In genomic region chr1:232982238-232982944, GRCh38 we compare ENCODE assay signal across 15 cellular contexts. TPM values are rescaled to one million over a fixed set of nuclear protein-coding genes. Genes with fewer than 3 reads are reported as not detected.
DNase-seq lines count a peak whose midpoint lies in the region; ATAC-seq, FAIRE-seq and TF ChIP-seq lines count a peak whose summit lies in the region.
"Had no signal": no experiment of that assay in that cellular context is flagged by ENCODE, and none has a peak within 500 bp of the region (broad histone marks: within the 10 kb centered on the region; RNA-seq: fewer than 3 reads in every experiment).

No MANE protein-coding gene starts in this region.

- TF ChIP-seq CTCF in AG09309 (IDR thresholded peaks at IDR 0.05; ENCODE audit: control insufficient read depth, insufficient read depth, low read depth, low read length, missing control alignments) (no peak), astrocyte (IDR thresholded peaks at IDR 0.05; ENCODE audit: insufficient read depth, low read depth, low read length) (no peak)

- peaks cover 6% of the 10 kb centered on the region for H3K36me3 ChIP-seq in astrocyte (ENCODE audit: insufficient read depth, low read length)
- H3K36me3 ChIP-seq: colonic mucosa had no signal

- H3K9me3 Mint-ChIP-seq in astrocyte (ENCODE audit: unreplicated experiment): no peaks in the 10 kb centered on the region
- H3K9me3 Mint-ChIP-seq: naive thymus-derived CD8-positive, alpha-beta T cell had no signal

- no peaks in the 10 kb centered on the region for H3K27me3 ChIP-seq in astrocyte (ENCODE audit: insufficient read depth, low read length)
- H3K27me3 ChIP-seq: colonic mucosa had no signal

- H3K9me3 ChIP-seq in astrocyte (ENCODE audit: insufficient read depth, low read depth, low read length): no peaks in the 10 kb centered on the region
- H3K9me3 ChIP-seq: colonic mucosa had no signal

- peak overlapping the region; percentile 49 for H3K27ac ChIP-seq in astrocyte (ENCODE audit: low read depth, low read length)
- H3K27ac ChIP-seq in substantia nigra (ENCODE audit: low read depth, low read length, poor library complexity, severe bottlenecking): no peak overlapping the region
- H3K27ac ChIP-seq: colonic mucosa had no signal

- H3K36me3 Mint-ChIP-seq in astrocyte (ENCODE audit: low read depth, unreplicated experiment): peaks cover 14% of the 10 kb centered on the region

- no peak for ATAC-seq in HG02973 (IDR thresholded peaks at IDR 0.05; ENCODE audit: unreplicated experiment)
- ATAC-seq in HG03097 (IDR thresholded peaks at IDR 0.05; ENCODE audit: low FRiP score, unreplicated experiment): no peak
- ATAC-seq: naive thymus-derived CD8-positive, alpha-beta T cell had no signal

- no peak overlapping the region for H2AFZ ChIP-seq in astrocyte (ENCODE audit: low read depth, low read length)

- H3K27me3 Mint-ChIP-seq in astrocyte (ENCODE audit: low read depth, unreplicated experiment): no peaks in the 10 kb centered on the region
- H3K27me3 Mint-ChIP-seq: naive thymus-derived CD8-positive, alpha-beta T cell had no signal

- H3K4me3 ChIP-seq in AG09309 (ENCODE audit: control insufficient read depth, low read depth, low read length) (no peak overlapping the region), astrocyte (ENCODE audit: insufficient read depth, low read depth, low read length) (no peak overlapping the region)
- H3K4me3 ChIP-seq: colonic mucosa had no signal

- H4K20me1 ChIP-seq in astrocyte (ENCODE audit: insufficient read depth, low read length): no peaks in the 10 kb centered on the region

- H3K4me2 ChIP-seq in astrocyte (ENCODE audit: low read length): no peak overlapping the region

- no peak overlapping the region for H3K9ac ChIP-seq in astrocyte (ENCODE audit: low read length)

- H3K27ac Mint-ChIP-seq in astrocyte (ENCODE audit: unreplicated experiment): no peak overlapping the region

- DNase-seq in AG09309 (ENCODE audit: low read depth) (peak; percentile 49), HT1080 (ENCODE audit: low read depth) (peak; percentile 62), astrocyte (ENCODE audit: low read depth) (peak; percentile 73), myocyte (ENCODE audit: low read depth) (peak; percentile 63), substantia nigra (lab: John Stamatoyannopoulos, UW) (no peak), NOMO-1 treated with DMSO at 0.1 percent for 48 hours (lab: John Stamatoyannopoulos, UW; ENCODE audit: unreplicated experiment) (no peak)
- DNase-seq: activated CD4-positive, alpha-beta T cell treated with anti-CD3 and anti-CD28 coated beads for 48 hours; colonic mucosa; foreskin melanocyte; naive thymus-derived CD8-positive, alpha-beta T cell; NCI-H1436 treated with DMSO at 0.1 percent for 48 hours; NCI-H526 had no signal

- no peaks in the 10 kb centered on the region for H3K79me2 ChIP-seq in astrocyte (ENCODE audit: insufficient read depth, low read length)

- peaks cover 14% of the 10 kb centered on the region for H3K4me1 ChIP-seq in astrocyte (ENCODE audit: insufficient read depth, low read length)
- H3K4me1 ChIP-seq: colonic mucosa had no signal

- H3K4me3 Mint-ChIP-seq in astrocyte (ENCODE audit: unreplicated experiment): no peak overlapping the region
- H3K4me3 Mint-ChIP-seq: naive thymus-derived CD8-positive, alpha-beta T cell had no signal

- no peak for FAIRE-seq in astrocyte (lab: Jason Lieb, UNC)
- FAIRE-seq: keratinocyte had no signal

- H3K4me1 Mint-ChIP-seq in astrocyte (ENCODE audit: low read depth, unreplicated experiment): peaks cover 14% of the 10 kb centered on the region

RNA-seq across cellular contexts. Expression of gene NTPCR, which starts 32.0 kb away (rescaled TPM):
- total RNA-seq in HT1080 (2014; rRNA removed; shearing (Covaris generic)): 41.1 and 41.9 TPM in 2 replicates
- 74.8 and 88.3 TPM in 2 replicates for polyA plus RNA-seq in HT1080 (2015; cell fraction: cytosol; rRNA removed)
- 38.6 and 39.9 TPM in 2 replicates for polyA plus RNA-seq in HT1080 (2015; cell fraction: nucleus; rRNA removed)
- total RNA-seq in astrocyte (41.5 and 54.5 TPM in 2 replicates), myocyte (30.2 and 38.6 TPM in 2 replicates)
- polyA plus RNA-seq in myocyte (2012): 68.3 TPM

Comparison
In these comparisons a context has a peak if more than half of its experiments do, and no peak if none do; other contexts are left out.
1. DNase-seq: peak in AG09309 (single experiment), HT1080 (single experiment), astrocyte (single experiment) and myocyte (single experiment); none in substantia nigra (0 of 49) and NOMO-1 treated with DMSO at 0.1 percent for 48 hours (single experiment).